In genomic region chr3:141862279-141862816, GRCh38 we compare ENCODE assay signal across 35 cellular contexts.
"Had no signal": no experiment of that assay in that cellular context is flagged by ENCODE, and none has a peak within 500 bp of the region (broad histone marks: within the 10 kb centered on the region; RNA-seq: fewer than 3 reads in every experiment).

No MANE protein-coding gene starts in this region.

- H3K9ac ChIP-seq: KMS-11 had no signal

- H3K36me3 ChIP-seq: MG63 had no signal

- DNase-seq: Karpas-422, Kasumi-1, MG63, MM.1S, MV-4-11, NCI-H1048, NCI-H1092, NCI-H1092 treated with DMSO at 0.1 percent for 48 hours, NCI-H1105, NCI-H1105 treated with DMSO at 0.1 percent for 48 hours, NCI-H1417, NCI-H1417 treated with DMSO at 0.1 percent for 48 hours, NCI-H1436, NCI-H1436 treated with DMSO at 0.1 percent for 48 hours, NCI-H146, NCI-H1694, NCI-H1694 treated with DMSO at 0.1 percent for 48 hours, NCI-H187, NCI-H187 treated with DMSO at 0.1 percent for 48 hours, NCI-H1930, NCI-H2029, NCI-H2029 treated with DMSO at 0.1 percent for 48 hours, NCI-H2081, NCI-H2081 treated with DMSO at 0.1 percent for 48 hours, NCI-H2107, NCI-H2171, NCI-H2171 treated with DMSO at 0.1 percent for 48 hours, NCI-H2227 treated with DMSO at 0.1 percent for 48 hours, NCI-H226, NCI-H345, NCI-H446, NCI-H446 treated with DMSO at 0.1 percent for 48 hours, NCI-H510A, NCI-H510A treated with DMSO at 0.1 percent for 48 hours had no signal

- H3K4me2 ChIP-seq: KMS-11 had no signal

- H3K27me3 ChIP-seq: MG63 had no signal

- H3K4me3 ChIP-seq: MG63 had no signal

- H3K27ac ChIP-seq: KMS-11 had no signal

- H3K9me3 ChIP-seq: MG63 had no signal
